ENCODE assay signal across 8 cellular contexts in genomic region chr2:219178377-219179175, GRCh38. TPM values are rescaled to one million over a fixed set of nuclear protein-coding genes. Genes with fewer than 3 reads are reported as not detected.
DNase-seq lines count a peak whose midpoint lies in the region; ATAC-seq, FAIRE-seq and TF ChIP-seq lines count a peak whose summit lies in the region.

No MANE protein-coding gene starts in this region.

- peak overlapping the region; percentile 66 for H2AFZ ChIP-seq in SU-DHL-6 (ENCODE audit: low read depth, low read length, severe bottlenecking)

- TF ChIP-seq CTCF in BE2C (IDR thresholded peaks at IDR 0.05; ENCODE audit: low read depth, low read length) (no peak), SU-DHL-6 (IDR thresholded peaks at IDR 0.05; ENCODE audit: insufficient read depth, low read length, poor library complexity, severe bottlenecking) (peak; percentile 10), bronchial epithelial cell (IDR thresholded peaks at IDR 0.05; ENCODE audit: insufficient read depth, low read length, severe bottlenecking) (no peak), kidney epithelial cell (IDR thresholded peaks at IDR 0.05; ENCODE audit: insufficient read depth, low read length, poor library complexity, severe bottlenecking) (no peak)

- DNase-seq in BE2C (peak; percentile 57), GM19239 (ENCODE audit: insufficient read length, low spot score) (no peak), bronchial epithelial cell (ENCODE audit: low read depth) (peak; percentile 12), kidney epithelial cell (ENCODE audit: low read depth) (no peak), H4 (ENCODE audit: low spot score) (no peak)
- DNase-seq in stimulated activated CD4-positive, alpha-beta T cell treated with anti-CD3 and anti-CD28 coated beads, Interleukin-1b, Interleukin-23, amount 100 ng/mL, for 48 hours, result peak; percentile 21

- H3K9me3 ChIP-seq in BE2C (no peaks in the 10 kb centered on the region), SU-DHL-6 (ENCODE audit: insufficient read depth, low read length) (no peaks in the 10 kb centered on the region)

- no peaks in the 10 kb centered on the region for H3K9me2 ChIP-seq in SU-DHL-6 (replicated peaks; ENCODE audit: insufficient read depth, low read length)

- ATAC-seq in HG03342 (IDR thresholded peaks at IDR 0.05; ENCODE audit: unreplicated experiment), result peak; percentile 7

- peaks cover 20% of the 10 kb centered on the region for H3K36me3 ChIP-seq in BE2C
- no peaks in the 10 kb centered on the region for H3K36me3 ChIP-seq in SU-DHL-6 (ENCODE audit: low read length)
- H3K36me3 ChIP-seq in bronchial epithelial cell (ENCODE audit: control insufficient read depth, insufficient read depth, low read length), result peaks cover 35% of the 10 kb centered on the region
- peaks cover 2% of the 10 kb centered on the region for H3K36me3 ChIP-seq in kidney epithelial cell (ENCODE audit: control insufficient read depth, insufficient read depth, low read length)

- peak overlapping the region; percentile 73 for H3K4me2 ChIP-seq in SU-DHL-6 (ENCODE audit: low read depth, low read length, poor library complexity, severe bottlenecking)

- H3F3A ChIP-seq in SU-DHL-6 (ENCODE audit: insufficient read depth), result peaks cover 15% of the 10 kb centered on the region

- H3K27me3 ChIP-seq in BE2C (no peaks in the 10 kb centered on the region), SU-DHL-6 (ENCODE audit: low read length) (no peaks in the 10 kb centered on the region), bronchial epithelial cell (ENCODE audit: control insufficient read depth, insufficient read depth, low read length) (no peaks in the 10 kb centered on the region), kidney epithelial cell (ENCODE audit: control insufficient read depth, insufficient read depth, low read length) (no peaks in the 10 kb centered on the region)

- peak; percentile 48 for FAIRE-seq in GM19239 (lab: Jason Lieb, UNC)
- no peak for FAIRE-seq in bronchial epithelial cell (lab: Jason Lieb, UNC)

- no peaks in the 10 kb centered on the region for H4K20me1 ChIP-seq in SU-DHL-6 (ENCODE audit: low read depth, low read length)

- H3K4me3 ChIP-seq in BE2C (ENCODE audit: low read depth, low read length), result peak overlapping the region; percentile 66
- H3K4me3 ChIP-seq in SU-DHL-6 (ENCODE audit: insufficient read depth, low read length, poor library complexity, severe bottlenecking), result peak overlapping the region; percentile 96
- H3K4me3 ChIP-seq in bronchial epithelial cell (ENCODE audit: low read depth, low read length), result peak overlapping the region; percentile 85
- H3K4me3 ChIP-seq in kidney epithelial cell (ENCODE audit: low read depth, low read length), result peak overlapping the region; percentile 63

- H3K27ac ChIP-seq in SU-DHL-6 (ENCODE audit: low read depth, low read length), result peak overlapping the region; percentile 98

- peak overlapping the region; percentile 99 for H3K9ac ChIP-seq in SU-DHL-6 (ENCODE audit: low read length)

- H3K79me2 ChIP-seq in SU-DHL-6 (ENCODE audit: insufficient read depth, low read length), result peaks cover 20% of the 10 kb centered on the region

- no peaks in the 10 kb centered on the region for H3K4me1 ChIP-seq in BE2C

RNA-seq across cellular contexts. Expression of gene RETREG2, which starts 0.5 kb away (rescaled TPM):
- 110 TPM for polyA plus RNA-seq in BE2C (2012; ENCODE audit: insufficient read depth, insufficient read length, low read depth)
- 57.4 and 110 TPM in 2 replicates for total RNA-seq in bronchial epithelial cell
- total RNA-seq in kidney epithelial cell, result 95.2 and 111 TPM in 2 replicates
- 52.8 and 53.3 TPM in 2 replicates for total RNA-seq in H4 (2014; rRNA removed; shearing (Covaris generic))

RNA-seq across cellular contexts. Expression of gene CNPPD1, which starts 1.9 kb away (rescaled TPM):
- 80.0 TPM for polyA plus RNA-seq in BE2C (2012; ENCODE audit: insufficient read depth, insufficient read length, low read depth)
- total RNA-seq in bronchial epithelial cell (44.2 and 54.5 TPM in 2 replicates), kidney epithelial cell (54.2 and 55.3 TPM in 2 replicates)
- total RNA-seq in H4 (2014; rRNA removed; shearing (Covaris generic)), result 10.8 and 13.3 TPM in 2 replicates

RNA-seq across cellular contexts. Expression of gene SLC23A3, which starts 8.7 kb away (rescaled TPM):
- polyA plus RNA-seq in BE2C (2012; ENCODE audit: insufficient read depth, insufficient read length, low read depth), result 4.2 TPM
- total RNA-seq in bronchial epithelial cell (1.3 and 1.9 TPM in 2 replicates), kidney epithelial cell (0.84 and 1.2 TPM in 2 replicates)
- total RNA-seq in H4 (2014; rRNA removed; shearing (Covaris generic)), result 0.12 TPM in 1 of 2 replicates, not detected in the other

RNA-seq across cellular contexts. Expression of gene NHEJ1, which starts 18.0 kb away (rescaled TPM):
- polyA plus RNA-seq in BE2C (2012; ENCODE audit: insufficient read depth, insufficient read length, low read depth), result 30.8 TPM
- total RNA-seq in bronchial epithelial cell (10.2 and 22.1 TPM in 2 replicates), kidney epithelial cell (16.1 and 19.1 TPM in 2 replicates)
- total RNA-seq in H4 (2014; rRNA removed; shearing (Covaris generic)), result 20.9 and 27.4 TPM in 2 replicates

RNA-seq across cellular contexts. Expression of gene ZFAND2B, which starts 28.0 kb away (rescaled TPM):
- 121 TPM for polyA plus RNA-seq in BE2C (2012; ENCODE audit: insufficient read depth, insufficient read length, low read depth)
- total RNA-seq in bronchial epithelial cell, result 55.4 and 59.8 TPM in 2 replicates
- 44.3 and 48.2 TPM in 2 replicates for total RNA-seq in kidney epithelial cell
- total RNA-seq in H4 (2014; rRNA removed; shearing (Covaris generic)), result 22.7 and 37.4 TPM in 2 replicates

Comparison
In these comparisons a context has a peak if more than half of its experiments do, and no peak if none do; other contexts are left out.
1. DNase-seq: peak in BE2C (single experiment), bronchial epithelial cell (single experiment) and stimulated activated CD4-positive, alpha-beta T cell treated with anti-CD3 and anti-CD28 coated beads, Interleukin-1b, Interleukin-23, amount 100 ng/mL, for 48 hours (single experiment); none in GM19239 (single experiment), kidney epithelial cell (single experiment) and H4 (single experiment).
2. Peak in every context shown above with its lines, with median percentiles within 50 percentile points of each other: H3K4me3 ChIP-seq.